18 cellular contexts compared by ENCODE assay signal in genomic region chr4:187940299-187940698, GRCh38. TPM values are rescaled to one million over a fixed set of nuclear protein-coding genes. Genes with fewer than 3 reads are reported as not detected.
DNase-seq lines count a peak whose midpoint lies in the region; TF ChIP-seq lines count a peak whose summit lies in the region.
"Had no signal": no experiment of that assay in that cellular context is flagged by ENCODE, and none has a peak within 500 bp of the region (broad histone marks: within the 10 kb centered on the region; RNA-seq: fewer than 3 reads in every experiment).

No MANE protein-coding gene starts in this region.

- no peaks in the 10 kb centered on the region for H3K9me3 ChIP-seq in Karpas-422 (ENCODE audit: low read length)

- no peaks in the 10 kb centered on the region for H3K36me3 ChIP-seq in Karpas-422 (ENCODE audit: insufficient read depth, low read length)

- CTCF ChIA-PET in GM10248 (lab: Yijun Ruan, JAX), result no interaction called here

- H3K4me3 ChIP-seq in Karpas-422 (ENCODE audit: low read length), result no peak overlapping the region
- H3K4me3 ChIP-seq: GM12878 had no signal

- H3K79me2 ChIP-seq in Karpas-422 (ENCODE audit: low read length), result no peaks in the 10 kb centered on the region

- DNase-seq in DMS53 (lab: John Stamatoyannopoulos, UW) (peak; percentile 21), DMS53 treated with DMSO at 0.1 percent for 48 hours (lab: John Stamatoyannopoulos, UW; ENCODE audit: unreplicated experiment) (no peak), chondrocyte (ENCODE audit: low spot score) (no peak), left kidney (ENCODE audit: low read depth, low spot score) (peak; percentile 28), Karpas-422 (no peak), hepatic stellate cell (ENCODE audit: low spot score) (no peak), GM10248 (ENCODE audit: extremely low spot score) (no peak), SHP77 treated with DMSO at 0.1 percent for 48 hours (lab: John Stamatoyannopoulos, UW) (no peak)
- DNase-seq: CD8-positive, alpha-beta T cell; COR-L47; DMS153 had no signal

- TF ChIP-seq CTCF in chondrocyte (IDR thresholded peaks at IDR 0.05), result no peak
- no peak for TF ChIP-seq CTCF in GM10248 (IDR thresholded peaks at IDR 0.05; ENCODE audit: control extremely low read depth, extremely low read depth, low read depth, missing control alignments)

- H3K4me1 Mint-ChIP-seq in chondrocyte (ENCODE audit: low read depth), result peaks cover 12% of the 10 kb centered on the region
- H3K4me1 Mint-ChIP-seq: CD14-positive monocyte had no signal

- H3K27ac ChIP-seq in Karpas-422 (ENCODE audit: low read length), result no peak overlapping the region
- H3K27ac ChIP-seq: 22Rv1 had no signal

- H3K9me3 Mint-ChIP-seq in chondrocyte (ENCODE audit: low read depth), result peaks cover 4% of the 10 kb centered on the region

- no peaks in the 10 kb centered on the region for H3K27me3 Mint-ChIP-seq in chondrocyte (ENCODE audit: low read depth)

- no peak overlapping the region for H3K9ac ChIP-seq in Karpas-422 (ENCODE audit: low read length)

- H4K20me1 ChIP-seq in Karpas-422 (ENCODE audit: insufficient read depth, low read depth, low read length), result no peaks in the 10 kb centered on the region

- no peaks in the 10 kb centered on the region for H3K36me3 Mint-ChIP-seq in chondrocyte (ENCODE audit: low read depth)
- H3K36me3 Mint-ChIP-seq: CD14-positive monocyte; CD8-positive, alpha-beta T cell had no signal

- H2AFZ ChIP-seq in Karpas-422 (ENCODE audit: low read length), result no peak overlapping the region

- H3K4me2 ChIP-seq in Karpas-422 (ENCODE audit: low read depth, low read length, poor library complexity, severe bottlenecking), result no peak overlapping the region

- POLR2A ChIA-PET in GM10248 (lab: Yijun Ruan, JAX), result no interaction called here

- no peaks in the 10 kb centered on the region for H3K27me3 ChIP-seq in Karpas-422 (ENCODE audit: low read length)

- H3K4me1 ChIP-seq in Karpas-422 (ENCODE audit: low read length), result no peaks in the 10 kb centered on the region

- peak overlapping the region; percentile 13 for H3K27ac Mint-ChIP-seq in chondrocyte (ENCODE audit: unreplicated experiment)
- H3K27ac Mint-ChIP-seq: CD14-positive monocyte; CD8-positive, alpha-beta T cell had no signal

- no peaks in the 10 kb centered on the region for H3K9me2 ChIP-seq in Karpas-422 (replicated peaks; ENCODE audit: insufficient read depth, low read length)

- no peak overlapping the region for H3K4me3 Mint-ChIP-seq in chondrocyte (ENCODE audit: unreplicated experiment)
- H3K4me3 Mint-ChIP-seq: CD14-positive monocyte; CD8-positive, alpha-beta T cell had no signal

RNA-seq across cellular contexts. Expression of gene ZFP42, which starts 55.3 kb away (rescaled TPM):
- 0.50 to 0.51 TPM in 2 of 3 replicates, not detected in the other for total RNA-seq in chondrocyte
- not detected in 2 replicates for total RNA-seq in Karpas-422 (2014; rRNA removed; shearing (Covaris generic); ENCODE audit: low replicate concordance)
- total RNA-seq: A673; CD8-positive, alpha-beta T cell; H4; HepG2; HT1080 had no signal

Comparison
In these comparisons a context has a peak if more than half of its experiments do, and no peak if none do; other contexts are left out.
1. DNase-seq: peak in DMS53 (single experiment) and left kidney (single experiment); none in DMS53 treated with DMSO at 0.1 percent for 48 hours (single experiment), chondrocyte (single experiment), Karpas-422 (single experiment), hepatic stellate cell (single experiment), GM10248 (single experiment) and SHP77 treated with DMSO at 0.1 percent for 48 hours (single experiment).